1 cellular context compared by ENCODE assay signal in genomic region chr16:30152517-30152916, GRCh38.
TF ChIP-seq lines count a peak whose summit lies in the region.

No MANE protein-coding gene starts in this region.

TF ChIP-seq in HEK293, 187 proteins besides CTCF, POLR2A, EP300 and RAD21 (continued from another document and continues in another):
- TF ChIP-seq AEBP2 (tag by site-specific recombination; IDR thresholded peaks at IDR 0.05; ENCODE audit: borderline replicate concordance) (no peak), ZNF488 (tag by site-specific recombination; IDR thresholded peaks at IDR 0.05) (no peak), ZNF664 (tag by site-specific recombination; IDR thresholded peaks at IDR 0.05) (peak; percentile 46; the same call in 1 of the 2 replicates), ZNF324 (tag by site-specific recombination; IDR thresholded peaks at IDR 0.05) (no peak), ZFP3 (tag by site-specific recombination; IDR thresholded peaks at IDR 0.05; ENCODE audit: low read depth) (no peak), ZNF423 (tag by site-specific recombination; IDR thresholded peaks at IDR 0.05) (no peak), ZNF785 (tag by site-specific recombination; IDR thresholded peaks at IDR 0.05) (no peak), ZNF302 (tag by site-specific recombination; IDR thresholded peaks at IDR 0.05; ENCODE audit: low read depth) (no peak), SCRT1 (tag by site-specific recombination; IDR thresholded peaks at IDR 0.05; ENCODE audit: borderline replicate concordance) (no peak), ZNF624 (tag by site-specific recombination; IDR thresholded peaks at IDR 0.05) (no peak), ZNF639 (tag by site-specific recombination; IDR thresholded peaks at IDR 0.05) (no peak), ELK4 (IDR thresholded peaks at IDR 0.05; ENCODE audit: borderline replicate concordance, low read depth, low read length) (no peak), KLF16 (tag by site-specific recombination; IDR thresholded peaks at IDR 0.05) (no peak), ZFP37 (tag by site-specific recombination; IDR thresholded peaks at IDR 0.05) (no peak), ZNF155 (tag by site-specific recombination; IDR thresholded peaks at IDR 0.05) (no peak), ZNF791 (tag by site-specific recombination; IDR thresholded peaks at IDR 0.05) (0 out of 2 replicates have a peak, but pooled peaks have one; percentile 30), ZNF580 (tag by site-specific recombination; IDR thresholded peaks at IDR 0.05) (no peak), GLIS1 (tag by site-specific recombination; IDR thresholded peaks at IDR 0.05) (no peak), ZNF354C (tag by site-specific recombination; IDR thresholded peaks at IDR 0.05; ENCODE audit: borderline replicate concordance, low read depth) (no peak), ZNF623 (tag by site-specific recombination; IDR thresholded peaks at IDR 0.05) (peak; percentile 61), ZNF16 (tag by site-specific recombination; IDR thresholded peaks at IDR 0.05; ENCODE audit: low read depth) (no peak), ZNF654 (tag by site-specific recombination; IDR thresholded peaks at IDR 0.05; ENCODE audit: low read depth) (0 out of 2 replicates have a peak, but pooled peaks have one; percentile 19), PRDM6 (tag by site-specific recombination; IDR thresholded peaks at IDR 0.05) (no peak), ZNF19 (tag by site-specific recombination; IDR thresholded peaks at IDR 0.05; ENCODE audit: low read depth) (no peak), ZBTB20 (tag by site-specific recombination; IDR thresholded peaks at IDR 0.05) (no peak), ZNF37A (tag by site-specific recombination; IDR thresholded peaks at IDR 0.05) (no peak), ZNF426 (tag by site-specific recombination; IDR thresholded peaks at IDR 0.05) (peak; percentile 79), ZNF76 (tag by site-specific recombination; IDR thresholded peaks at IDR 0.05; ENCODE audit: borderline replicate concordance, low read depth) (no peak), KLF9 (tag by site-specific recombination; IDR thresholded peaks at IDR 0.05; ENCODE audit: low read depth) (no peak), TSHZ1 (tag by site-specific recombination; IDR thresholded peaks at IDR 0.05; ENCODE audit: borderline replicate concordance) (no peak), IKZF3 (tag by site-specific recombination; IDR thresholded peaks at IDR 0.05) (no peak), ZNF48 (tag by site-specific recombination; IDR thresholded peaks at IDR 0.05) (no peak), ZNF530 (tag by site-specific recombination; IDR thresholded peaks at IDR 0.05; ENCODE audit: low read depth) (0 out of 2 replicates have a peak, but pooled peaks have one; percentile 9), EGR2 (tag by site-specific recombination; IDR thresholded peaks at IDR 0.05; ENCODE audit: low read depth) (no peak), SP2 (tag by site-specific recombination; IDR thresholded peaks at IDR 0.05) (no peak), SALL2 (tag by site-specific recombination; IDR thresholded peaks at IDR 0.05; ENCODE audit: borderline replicate concordance) (no peak), ZSCAN5A (tag by site-specific recombination; IDR thresholded peaks at IDR 0.05) (no peak), ZBTB1 (tag by site-specific recombination; IDR thresholded peaks at IDR 0.05) (no peak), YY2 (tag by site-specific recombination; IDR thresholded peaks at IDR 0.05) (no peak), GFI1B (tag by site-specific recombination; IDR thresholded peaks at IDR 0.05) (no peak), REPIN1 (tag by site-specific recombination; IDR thresholded peaks at IDR 0.05; ENCODE audit: low read depth) (no peak), ZNF404 (tag by site-specific recombination; IDR thresholded peaks at IDR 0.05) (0 out of 2 replicates have a peak, but pooled peaks have one; percentile 64), ZNF707 (tag by site-specific recombination; IDR thresholded peaks at IDR 0.05) (no peak), ZSCAN30 (tag by site-specific recombination; IDR thresholded peaks at IDR 0.05) (no peak), RBAK (tag by site-specific recombination; IDR thresholded peaks at IDR 0.05) (0 out of 2 replicates have a peak, but pooled peaks have one; percentile 14), ZBTB17 (tag by site-specific recombination; IDR thresholded peaks at IDR 0.05) (no peak), ZNF558 (tag by site-specific recombination; IDR thresholded peaks at IDR 0.05) (peak; percentile 64; the same call in 1 of the 2 replicates), PRDM2 (tag by site-specific recombination; IDR thresholded peaks at IDR 0.05; ENCODE audit: borderline replicate concordance) (no peak)
